In the genomic region with DNA sequence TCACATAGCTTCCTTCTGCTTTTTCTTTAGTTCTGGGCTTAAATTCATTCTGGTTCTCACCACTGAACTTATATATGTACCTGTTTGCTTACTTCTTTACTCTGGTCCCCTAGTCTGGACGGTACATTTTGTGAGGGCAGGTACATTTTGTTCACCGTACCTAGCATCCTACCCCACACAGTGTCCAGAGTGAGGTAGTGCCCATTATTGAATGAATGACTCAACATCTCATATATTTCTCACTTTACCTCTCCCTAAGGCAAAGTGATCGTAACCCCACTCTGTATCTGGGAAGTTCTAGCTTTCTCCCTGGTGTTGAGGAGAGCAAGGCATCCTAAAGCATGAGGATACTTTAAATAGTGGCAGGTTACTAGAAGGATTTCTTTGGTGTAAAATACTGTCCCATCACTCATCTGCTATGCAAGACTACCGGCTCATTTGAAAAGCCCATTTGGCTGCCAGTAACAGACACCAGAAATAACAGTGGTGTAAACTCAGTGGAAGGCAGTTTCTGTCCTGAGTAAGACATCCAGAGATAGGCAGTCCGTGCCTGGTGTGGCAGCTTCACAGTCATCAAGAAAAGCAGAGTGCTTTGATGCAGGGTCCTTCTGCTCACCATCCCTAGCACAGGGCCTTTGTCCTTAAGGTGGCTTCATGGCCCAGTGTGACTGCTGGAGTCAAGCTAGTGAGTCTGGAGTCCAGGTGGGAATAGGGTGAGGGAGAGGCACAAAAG, we compare ENCODE assay signal across 19 cellular contexts.
"Had no signal": no experiment of that assay in that cellular context is flagged by ENCODE, and none has a peak within 500 bp of the region (broad histone marks: within the 10 kb centered on the region; RNA-seq: fewer than 3 reads in every experiment).

No MANE protein-coding gene starts in this region.

- H3K27me3 Mint-ChIP-seq: activated T-helper 17 cell treated with anti-CD3 and anti-CD28 coated beads, Interleukin-2, amount 50 U/mL, for 72 hours; dendritic cell treated with granulocyte-macrophage colony-stimulating factor and Interleukin-4, amounts not matched to agents 40 ng/mL and 50 ng/mL, for 4 days; effector memory CD8-positive, alpha-beta T cell; naive thymus-derived CD4-positive, alpha-beta T cell had no signal

- H3K4me1 ChIP-seq: testis had no signal

- H3K4me3 Mint-ChIP-seq: activated T-helper 17 cell treated with anti-CD3 and anti-CD28 coated beads, Interleukin-2, amount 50 U/mL, for 72 hours; dendritic cell treated with granulocyte-macrophage colony-stimulating factor and Interleukin-4, amounts not matched to agents 40 ng/mL and 50 ng/mL, for 4 days; effector memory CD8-positive, alpha-beta T cell; naive thymus-derived CD4-positive, alpha-beta T cell had no signal

- H3K27ac ChIP-seq: foreskin keratinocyte, heart left ventricle, lower lobe of right lung, stomach, testis, upper lobe of right lung had no signal

- H3K4me3 ChIP-seq: heart left ventricle, lower lobe of right lung, stomach, testis, upper lobe of right lung had no signal

- FAIRE-seq: small intestine had no signal

- H3K9me3 Mint-ChIP-seq: activated T-helper 17 cell treated with anti-CD3 and anti-CD28 coated beads, Interleukin-2, amount 50 U/mL, for 72 hours; dendritic cell treated with granulocyte-macrophage colony-stimulating factor and Interleukin-4, amounts not matched to agents 40 ng/mL and 50 ng/mL, for 4 days; effector memory CD8-positive, alpha-beta T cell; naive thymus-derived CD4-positive, alpha-beta T cell had no signal

- H3K27ac Mint-ChIP-seq: activated T-helper 17 cell treated with anti-CD3 and anti-CD28 coated beads, Interleukin-2, amount 50 U/mL, for 72 hours; effector memory CD8-positive, alpha-beta T cell had no signal

- ATAC-seq: activated T-helper 17 cell treated with anti-CD3 and anti-CD28 coated beads, Interleukin-2, amount 50 U/mL, for 72 hours; effector memory CD8-positive, alpha-beta T cell; foreskin keratinocyte; left colon; lower lobe of right lung; naive thymus-derived CD4-positive, alpha-beta T cell; upper lobe of right lung had no signal

- H3K27me3 ChIP-seq: foreskin keratinocyte, heart left ventricle, stomach, testis, upper lobe of right lung had no signal

- H3K36me3 ChIP-seq: heart left ventricle, lower lobe of right lung, upper lobe of right lung had no signal

- H3K9me3 ChIP-seq: heart left ventricle, lower lobe of right lung, stomach, testis, upper lobe of right lung had no signal

- DNase-seq: activated CD4-positive, alpha-beta T cell treated with anti-CD3 and anti-CD28 coated beads for 1 hour; activated CD4-positive, alpha-beta T cell treated with anti-CD3 and anti-CD28 coated beads, Interleukin-2, amount 50 U/mL, for 4 hours; activated naive CD4-positive, alpha-beta T cell treated with Interleukin-2 at 50 U/mL for 16 hours; aorta; effector memory CD8-positive, alpha-beta T cell; foreskin keratinocyte; heart left ventricle; left colon; lower lobe of right lung; midbrain; naive thymus-derived CD4-positive, alpha-beta T cell; retina; small intestine; stimulated activated CD4-positive, alpha-beta T cell treated with anti-CD3 and anti-CD28 coated beads, Interleukin-4, amount 100 ng/mL, for 4 hours; stomach; testis; upper lobe of right lung had no signal
